In the genomic region with DNA sequence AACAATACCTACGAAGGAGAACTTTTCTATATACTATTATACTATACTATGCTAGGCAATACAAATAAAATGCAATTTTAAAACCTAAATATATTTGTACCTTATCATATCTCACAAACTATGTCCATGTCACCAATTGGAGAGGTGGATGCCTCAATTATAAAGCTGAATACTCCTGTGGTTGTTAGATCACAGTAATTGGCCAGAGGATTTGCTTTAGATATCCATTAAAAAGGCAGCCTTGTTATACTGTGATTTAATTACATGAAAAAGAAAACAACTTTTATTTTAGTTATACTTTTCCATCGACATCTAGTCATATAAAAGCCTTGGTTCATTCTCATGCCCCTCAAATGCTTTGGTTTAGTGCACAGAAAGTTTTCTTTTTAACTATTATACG, we compare ENCODE assay signal across 31 cellular contexts.
DNase-seq lines count a peak whose midpoint lies in the region; ATAC-seq, FAIRE-seq and TF ChIP-seq lines count a peak whose summit lies in the region.
"Had no signal": no experiment of that assay in that cellular context is flagged by ENCODE, and none has a peak within 500 bp of the region (broad histone marks: within the 10 kb centered on the region; RNA-seq: fewer than 3 reads in every experiment).

No MANE protein-coding gene starts in this region.

- FAIRE-seq in A549 (lab: Jason Lieb, UNC) = peak; percentile 7
- FAIRE-seq in GM12878 (lab: Jason Lieb, UNC) = no peak
- FAIRE-seq: D721Med had no signal

- POLR2A ChIA-PET in A549 (lab: Yijun Ruan, JAX) (no interaction called here), GM12878 (lab: Charles Lee) (no interaction called here)

- intact Hi-C loops in GM12878 (cut with micrococcal nuclease; ENCODE audit: unreplicated experiment) = no loop called here

- 88% methylated on average over 3 of the region's 3 CpGs for WGBS in A549 (ENCODE audit: missing lambda C conversion rate)
- 93% methylated on average over 3 of the region's 3 CpGs for WGBS in GM12878 (ENCODE audit: insufficient coverage, insufficient replicate concordance, low lambda C conversion rate, missing lambda C conversion rate)

- no peaks in the 10 kb centered on the region for H3K27me3 ChIP-seq in GM12878 (replicated peaks in 1 of 2; ENCODE audit: control insufficient read depth in 2 of 2, insufficient read depth in 2 of 2, low read length in 1 of 2)
- H3K27me3 ChIP-seq: BE2C; BLaER1; BLaER1 treated with 17β-estradiol and CSF1 and Interleukin-3, amounts not matched to agents 10 nM and 100 nM had no signal

- no peak overlapping the region for H3K9ac ChIP-seq in GM12878 (ENCODE audit: control insufficient read depth, insufficient read depth, low read length)
- H3K9ac ChIP-seq: BLaER1; BLaER1 treated with 17β-estradiol and CSF1 and Interleukin-3, amounts not matched to agents 10 nM and 100 nM had no signal

- H3K36me3 ChIP-seq in GM12878 (ENCODE audit: control insufficient read depth in 2 of 2, insufficient read depth in 2 of 2, low read length in 1 of 2) = no peaks in the 10 kb centered on the region; a peak in 1 of 4 replicates
- H3K36me3 ChIP-seq: BE2C had no signal

- TF ChIP-seq EP300 in A549 (IDR thresholded peaks at IDR 0.05) (no peak), GM12878 (IDR thresholded peaks at IDR 0.05; ENCODE audit: borderline replicate concordance in 1 of 2, control insufficient read depth in 1 of 2, low read depth in 2 of 2, low read length in 2 of 2) (no peak)

- no peak overlapping the region for H3K27ac ChIP-seq in A549
- no peak overlapping the region for H3K27ac ChIP-seq in GM12878 (ENCODE audit: control insufficient read depth, insufficient read depth)
- H3K27ac ChIP-seq: 22Rv1; BLaER1; BLaER1 treated with 17β-estradiol and CSF1 and Interleukin-3, amounts not matched to agents 10 nM and 100 nM; C4-2B had no signal

- in situ Hi-C loops in GM12878 (cut with MboI) = no loop called here

- BruUV-seq in GM12878 (replicated peaks; lab: Mats Ljungman, UMichigan) = no TSS peak

- peaks cover 3% of the 10 kb centered on the region; the same call in 1 of the 3 replicates for H3K9me3 ChIP-seq in A549
- H3K9me3 ChIP-seq in GM12878 (replicated peaks; ENCODE audit: control insufficient read depth, insufficient read depth, low read length) = no peaks in the 10 kb centered on the region; the same call in 1 of the 3 replicates
- H3K9me3 ChIP-seq: BE2C had no signal

- SMC1A ChIA-PET in GM12878 (lab: Charles Lee; ENCODE audit: uncharacterized antibody, unreplicated experiment) = no interaction called here

- ATAC-seq in A549 (no peak), GM12878 (no peak)
- ATAC-seq: CD8-positive, alpha-beta T cell had no signal

- DNase-seq in A549 (ENCODE audit: low read depth in 1 of 2, low spot score in 1 of 2) (no peak), GM12878 (ENCODE audit: low read depth, low spot score) (no peak), NCI-H1048 (lab: John Stamatoyannopoulos, UW) (no peak), NCI-H1436 (lab: John Stamatoyannopoulos, UW) (no peak)
- no peak for DNase-seq in effector CD8-positive, alpha-beta T cell (lab: John Stamatoyannopoulos, UW)
- DNase-seq: 8988T; ACHN; AML-193; BE2C; C1 segment of cervical spinal cord; Caco-2; Calu3; CD4-positive, alpha-beta memory T cell; CD4-positive, alpha-beta T cell; CD4-positive, CD25-positive, alpha-beta regulatory T cell; CD8-positive, alpha-beta memory T cell; CD8-positive, alpha-beta T cell; COR-L47; DMS 273 treated with DMSO at 0.1 percent for 48 hours; DMS153; DMS53; DMS79; DMS79 treated with DMSO at 0.1 percent for 48 hours; DND-41; EL had no signal

- no peak for TF ChIP-seq POLR2A in A549 (IDR thresholded peaks at IDR 0.05; ENCODE audit: low read length)
- TF ChIP-seq POLR2A in GM12878 (IDR thresholded peaks at IDR 0.05; ENCODE audit: low read depth, low read length) = no peak

- TF ChIP-seq CTCF in A549 (IDR thresholded peaks at IDR 0.05) (no peak), GM12878 (IDR thresholded peaks at IDR 0.05 in 2 of 3, conservative IDR thresholded peaks at IDR 0.05 in 1 of 3; ENCODE audit: control insufficient read depth in 2 of 3, extremely low read depth in 1 of 3, insufficient read depth in 1 of 3, low read depth in 3 of 3, low read length in 3 of 3) (no peak), subcutaneous adipose tissue (IDR thresholded peaks at IDR 0.05; ENCODE audit: low read depth) (peak; percentile 55)

- H3K4me2 ChIP-seq in A549 (no peak overlapping the region), GM12878 (ENCODE audit: control insufficient read depth, insufficient read depth) (no peak overlapping the region)
- H3K4me2 ChIP-seq: BLaER1; BLaER1 treated with 17β-estradiol and CSF1 and Interleukin-3, amounts not matched to agents 10 nM and 100 nM had no signal

- RAD21 ChIA-PET in GM12878 (lab: Charles Lee; ENCODE audit: unreplicated experiment) = no interaction called here

- no peaks in the 10 kb centered on the region for H4K20me1 ChIP-seq in GM12878 (ENCODE audit: control insufficient read depth, insufficient read depth)
- H4K20me1 ChIP-seq: BLaER1; BLaER1 treated with 17β-estradiol and CSF1 and Interleukin-3, amounts not matched to agents 10 nM and 100 nM had no signal

- H3K4me1 ChIP-seq in A549 (no peaks in the 10 kb centered on the region), GM12878 (ENCODE audit: control insufficient read depth, insufficient read depth, low read length) (no peaks in the 10 kb centered on the region)
- H3K4me1 ChIP-seq: BE2C; BLaER1; BLaER1 treated with 17β-estradiol and CSF1 and Interleukin-3, amounts not matched to agents 10 nM and 100 nM; Caco-2 had no signal

- H2AFZ ChIP-seq in GM12878 (ENCODE audit: control insufficient read depth, low read depth, low read length) = no peak overlapping the region

- TF ChIP-seq RAD21 in A549 (conservative IDR thresholded peaks at IDR 0.05 in 1 of 2, IDR thresholded peaks at IDR 0.05 in 1 of 2) (no peak), GM12878 (IDR thresholded peaks at IDR 0.05; ENCODE audit: insufficient read depth, low read depth, low read length) (no peak)

- H3K4me3 ChIP-seq in A549 (no peak overlapping the region), GM12878 (no peak overlapping the region)
- H3K4me3 ChIP-seq: BLaER1; BLaER1 treated with 17β-estradiol and CSF1 and Interleukin-3, amounts not matched to agents 10 nM and 100 nM had no signal

- no peaks in the 10 kb centered on the region for H3K79me2 ChIP-seq in GM12878 (ENCODE audit: control insufficient read depth, insufficient read depth, low read length)

- CTCF ChIA-PET in A549 (lab: Yijun Ruan, JAX) (no interaction called here), GM12878 (lab: Yijun Ruan, JAX) (no interaction called here)

TF ChIP-seq in A549, 52 proteins besides CTCF, POLR2A, EP300 and RAD21:
- TF ChIP-seq GATA3 (IDR thresholded peaks at IDR 0.05; ENCODE audit: borderline replicate concordance) (no peak), JUNB (IDR thresholded peaks at IDR 0.05) (no peak), BHLHE40 (IDR thresholded peaks at IDR 0.05; ENCODE audit: low read depth, low read length) (no peak), CBX2 (IDR thresholded peaks at IDR 0.05; ENCODE audit: borderline replicate concordance, low read depth) (no peak), NPAS2 (CRISPR knock-in tag; IDR thresholded peaks at IDR 0.05; ENCODE audit: borderline replicate concordance) (no peak), ZC3H11A (IDR thresholded peaks at IDR 0.05) (no peak), CHD2 (IDR thresholded peaks at IDR 0.05; ENCODE audit: low read length, partially characterized antibody) (no peak)
- TF ChIP-seq, protein P1, sequence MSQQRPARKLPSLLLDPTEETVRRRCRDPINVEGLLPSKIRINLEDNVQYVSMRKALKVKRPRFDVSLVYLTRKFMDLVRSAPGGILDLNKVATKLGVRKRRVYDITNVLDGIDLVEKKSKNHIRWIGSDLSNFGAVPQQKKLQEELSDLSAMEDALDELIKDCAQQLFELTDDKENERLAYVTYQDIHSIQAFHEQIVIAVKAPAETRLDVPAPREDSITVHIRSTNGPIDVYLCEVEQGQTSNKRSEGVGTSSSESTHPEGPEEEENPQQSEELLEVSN (IDR thresholded peaks at IDR 0.05; ENCODE audit: borderline replicate concordance, low read depth) = no peak

TF ChIP-seq in GM12878, 131 proteins besides CTCF, POLR2A, EP300 and RAD21:
- TF ChIP-seq NFXL1 (IDR thresholded peaks at IDR 0.05; ENCODE audit: borderline replicate concordance) = peak; percentile 20; the same call in 1 of the 2 replicates
- no peak for TF ChIP-seq POU2F2 (IDR thresholded peaks at IDR 0.05; ENCODE audit: borderline replicate concordance, low read depth, low read length)
- peak in 1 of 2 experiments; percentile 49; a peak in 1 of 4 replicates for TF ChIP-seq ETV6 (conservative IDR thresholded peaks at IDR 0.05 in 1 of 2, IDR thresholded peaks at IDR 0.05 in 1 of 2; ENCODE audit: borderline replicate concordance in 1 of 2, low read depth in 1 of 2)
